14 cellular contexts compared by ENCODE assay signal in genomic region chr16:86357950-86358349, GRCh38.
DNase-seq lines count a peak whose midpoint lies in the region; ATAC-seq and TF ChIP-seq lines count a peak whose summit lies in the region.
"Had no signal": no experiment of that assay in that cellular context is flagged by ENCODE, and none has a peak within 500 bp of the region (broad histone marks: within the 10 kb centered on the region; RNA-seq: fewer than 3 reads in every experiment).

No MANE protein-coding gene starts in this region.

- H3K27ac ChIP-seq in IMR-90 (ENCODE audit: insufficient read depth, low read length) (no peak overlapping the region), iPS-20b (ENCODE audit: low read length) (no peak overlapping the region), sigmoid colon (peak overlapping the region in 3 of 4 donors; percentile 36 to 74 (median 70))
- H3K27ac ChIP-seq: HL-60 had no signal

- H3K36me3 ChIP-seq in IMR-90 (ENCODE audit: control insufficient read depth, insufficient read depth, low read length) (no peaks in the 10 kb centered on the region), iPS-20b (ENCODE audit: insufficient read depth, low read depth, low read length) (no peaks in the 10 kb centered on the region), sigmoid colon (no peaks in the 10 kb centered on the region)
- H3K36me3 ChIP-seq: BE2C had no signal

- peak overlapping the region; percentile 14 for H2BK5ac ChIP-seq in IMR-90 (ENCODE audit: low read depth, low read length, poor library complexity, severe bottlenecking)

- H3K4ac ChIP-seq in IMR-90 (ENCODE audit: low read depth, low read length): peak overlapping the region; percentile 40; the same call in 1 of the 2 replicates

- peak overlapping the region; percentile 32 for H2BK20ac ChIP-seq in IMR-90 (ENCODE audit: low read depth, low read length)

- H3K9me3 ChIP-seq in IMR-90 (ENCODE audit: control insufficient read depth, insufficient read depth, low read length): peaks cover 7% of the 10 kb centered on the region
- H3K9me3 ChIP-seq in iPS-20b (ENCODE audit: insufficient read depth, low read depth, low read length): peaks cover 4% of the 10 kb centered on the region; the same call in 1 of the 2 replicates
- H3K9me3 ChIP-seq in sigmoid colon: peaks cover 0 to 3% (median 2%) of the 10 kb centered on the region in 4 donors

- peaks cover 27% of the 10 kb centered on the region for H3K9me1 ChIP-seq in IMR-90 (ENCODE audit: insufficient read depth, low read length)

- no peak overlapping the region for H3K18ac ChIP-seq in IMR-90 (ENCODE audit: low read depth, low read length)

- no peak overlapping the region for H3K4me2 ChIP-seq in IMR-90 (ENCODE audit: low read depth, low read length)

- no peak overlapping the region for H2AFZ ChIP-seq in IMR-90 (replicated peaks; ENCODE audit: low read length, poor library complexity)

- intact Hi-C loops in IMR-90 (cut with micrococcal nuclease): no loop called here
- intact Hi-C loops in sigmoid colon (cut with DNase I): no loop called here

- DNase-seq in IMR-90 (no peak), sigmoid colon (no peak), medulla oblongata (ENCODE audit: extremely low spot score) (no peak), D341Med (ENCODE audit: low spot score) (no peak), putamen (ENCODE audit: low spot score) (no peak)
- DNase-seq: ACHN; BE2C; C1 segment of cervical spinal cord; CD4-positive, CD25-positive, alpha-beta regulatory T cell; COR-L47 had no signal

- TF ChIP-seq CTCF in IMR-90 (conservative IDR thresholded peaks at IDR 0.05; ENCODE audit: low read depth, low read length) (no peak), sigmoid colon (IDR thresholded peaks at IDR 0.05) (no peak)

- ATAC-seq in IMR-90 (ENCODE audit: low read depth) (no peak), HG02970 (IDR thresholded peaks at IDR 0.05; ENCODE audit: low FRiP score, unreplicated experiment) (no peak)
- ATAC-seq: K562 had no signal

- no peak overlapping the region for H3K23ac ChIP-seq in IMR-90 (ENCODE audit: low read depth, low read length)

- WGBS in IMR-90 (ENCODE audit: extremely low coverage in 2 of 2, insufficient read length in 1 of 2), 2 experiments: no CpG with 5 or more reads among the region's 8 CpGs
- 51 to 62% methylated on average over 7 of the region's 8 CpGs for WGBS in sigmoid colon, 2 donors

- H3K56ac ChIP-seq in IMR-90 (ENCODE audit: extremely low read depth, insufficient read depth, low read length): 0 out of 2 replicates have a peak overlapping the region, but pooled peaks have one; percentile 22

- H4K5ac ChIP-seq in IMR-90 (ENCODE audit: low read depth, low read length): no peak overlapping the region

- CTCF ChIA-PET in IMR-90 (lab: Yijun Ruan, JAX): no interaction called here

- H2BK120ac ChIP-seq in IMR-90 (ENCODE audit: low read depth, low read length): peak overlapping the region; percentile 97

- TF ChIP-seq POLR2A in IMR-90 (IDR thresholded peaks at IDR 0.05; ENCODE audit: low read depth, low read length) (no peak), sigmoid colon (IDR thresholded peaks at IDR 0.05) (no peak)

- peaks cover 0 to 22% of the 10 kb centered on the region in 2 experiments; a peak in 2 of 4 replicates for H3K79me1 ChIP-seq in IMR-90 (ENCODE audit: low read depth in 1 of 2, low read length in 2 of 2)

- dilution Hi-C loops in IMR-90 (cut with HindIII; ENCODE audit: low sequenced_read_pairs, unreplicated experiment): no loop called here

- H4K8ac ChIP-seq in IMR-90 (ENCODE audit: low read depth in 2 of 2, low read length in 2 of 2): no peak overlapping the region

- no TSS peak for BruUV-seq in IMR-90 (replicated peaks; lab: Mats Ljungman, UMichigan)

- in situ Hi-C loops in IMR-90 (cut with MboI; ENCODE audit: low sequenced_read_pairs): no loop called here

- no peaks in the 10 kb centered on the region for H4K20me1 ChIP-seq in IMR-90 (ENCODE audit: insufficient read depth, low read length)

- H3K27me3 ChIP-seq in IMR-90 (ENCODE audit: control insufficient read depth, insufficient read depth, low read length): no peaks in the 10 kb centered on the region
- H3K27me3 ChIP-seq in iPS-20b (ENCODE audit: insufficient read depth, low read length): no peaks in the 10 kb centered on the region
- H3K27me3 ChIP-seq in sigmoid colon: no peaks in the 10 kb centered on the region
- H3K27me3 ChIP-seq: BE2C had no signal

- H2AK9ac ChIP-seq in IMR-90 (replicated peaks; ENCODE audit: low read depth, low read length, poor library complexity): no peak overlapping the region

- POLR2A ChIA-PET in IMR-90 (lab: Charles Lee; ENCODE audit: unreplicated experiment): no interaction called here

- H3K9ac ChIP-seq in IMR-90 (ENCODE audit: low read depth, low read length) (no peak overlapping the region), iPS-20b (ENCODE audit: low read depth, low read length) (peak overlapping the region; percentile 10; the same call in 1 of the 2 replicates)

- no peak overlapping the region for H3K14ac ChIP-seq in IMR-90 (replicated peaks; ENCODE audit: low read depth, low read length)

- H4K91ac ChIP-seq in IMR-90 (ENCODE audit: insufficient read depth, low read depth, low read length): peak overlapping the region; percentile 37; the same call in 1 of the 2 replicates

- H2BK15ac ChIP-seq in IMR-90 (ENCODE audit: low read depth, low read length): peak overlapping the region; percentile 29; the same call in 1 of the 3 replicates

- peak overlapping the region; percentile 90; the same call in 1 of the 2 replicates for H2AK5ac ChIP-seq in IMR-90 (ENCODE audit: low read depth, low read length)

- H3K4me1 ChIP-seq in IMR-90 (ENCODE audit: control insufficient read depth, insufficient read depth, low read length): peaks cover 22% of the 10 kb centered on the region
- H3K4me1 ChIP-seq in iPS-20b (ENCODE audit: insufficient read depth, low read length): peaks cover 20% of the 10 kb centered on the region; the same call in 1 of the 2 replicates
- peaks cover 0 to 41% (median 19%) of the 10 kb centered on the region in 4 donors for H3K4me1 ChIP-seq in sigmoid colon

- TF ChIP-seq EP300 in sigmoid colon (IDR thresholded peaks at IDR 0.05): no peak

- TF ChIP-seq RAD21 in IMR-90 (IDR thresholded peaks at IDR 0.05; ENCODE audit: low read length): no peak

- H3K4me3 ChIP-seq in IMR-90 (ENCODE audit: insufficient read depth, low read depth, low read length): no peak overlapping the region
- no peak overlapping the region for H3K4me3 ChIP-seq in iPS-20b (ENCODE audit: low read length)
- no peak overlapping the region for H3K4me3 ChIP-seq in sigmoid colon
- H3K4me3 ChIP-seq: K562 had no signal

TF ChIP-seq in IMR-90, 13 proteins besides CTCF, POLR2A, EP300 and RAD21:
- TF ChIP-seq MAZ (IDR thresholded peaks at IDR 0.05; ENCODE audit: borderline replicate concordance, low read depth, low read length): no peak
- TF ChIP-seq ELK1 (IDR thresholded peaks at IDR 0.05; ENCODE audit: borderline replicate concordance, low read depth, low read length): no peak
- no peak for TF ChIP-seq CHD1 (IDR thresholded peaks at IDR 0.05; ENCODE audit: low read depth, low read length)
TF ChIP-seq in IMR-90: peak in this region for 0.

Comparison
In these comparisons a context has a peak if more than half of its experiments do, and no peak if none do; other contexts are left out.
1. H3K27ac ChIP-seq: peak in sigmoid colon (3 of 4); none in IMR-90 (single experiment) and iPS-20b (single experiment).